In genomic region chr3:86175051-86175536, GRCh38 we compare ENCODE assay signal across 27 cellular contexts.
A peak's percentile ranks its signal among the peaks of the same experiment; 100 is the strongest.
DNase-seq lines count a peak whose midpoint lies in the region; ATAC-seq and TF ChIP-seq lines count a peak whose summit lies in the region.
"Had no signal": no experiment of that assay in that cellular context is flagged by ENCODE, and none has a peak within 500 bp of the region (broad histone marks: within the 10 kb centered on the region; RNA-seq: fewer than 3 reads in every experiment).

No MANE protein-coding gene starts in this region.

- H2AFZ ChIP-seq in PC-3 (ENCODE audit: low read length) (peak overlapping the region; percentile 46; the same call in 1 of the 2 replicates), parathyroid adenoma (peak overlapping the region; percentile 17)

- H3K27ac ChIP-seq in PC-3 (ENCODE audit: low read length) (no peak overlapping the region), iPS-20b (ENCODE audit: low read length) (peak overlapping the region; percentile 94), parathyroid adenoma (no peak overlapping the region), esophagus muscularis mucosa (replicated peaks in 1 of 4) (no peak overlapping the region), heart left ventricle (no peak overlapping the region)
- H3K27ac ChIP-seq: brain microvascular endothelial cell, neutrophil, Peyer's patch, skin epidermis had no signal

- no peaks in the 10 kb centered on the region for H3F3A ChIP-seq in PC-3 (ENCODE audit: low read length, unreplicated experiment)

- H3K4me3 ChIP-seq in PC-3 (ENCODE audit: low read length) (no peak overlapping the region), iPS-20b (ENCODE audit: low read length) (0 out of 2 replicates have a peak overlapping the region, but pooled peaks have one; percentile 24), parathyroid adenoma (ENCODE audit: low read depth, low read length) (no peak overlapping the region), esophagus muscularis mucosa (no peak overlapping the region), heart left ventricle (no peak overlapping the region)
- H3K4me3 ChIP-seq: Peyer's patch, skin epidermis had no signal

- no peak for TF ChIP-seq EP300 in esophagus muscularis mucosa (IDR thresholded peaks at IDR 0.05)

- H3K9ac ChIP-seq in PC-3 (ENCODE audit: low read length) = no peak overlapping the region
- peak overlapping the region; percentile 73; the same call in 1 of the 2 replicates for H3K9ac ChIP-seq in iPS-20b (ENCODE audit: low read depth, low read length)
- H3K9ac ChIP-seq in parathyroid adenoma = no peak overlapping the region

- H3K4me2 ChIP-seq in PC-3 (ENCODE audit: low read length) (no peak overlapping the region), parathyroid adenoma (ENCODE audit: low read length) (no peak overlapping the region)

- H3K9me2 ChIP-seq in PC-3 (replicated peaks; ENCODE audit: low read length) = no peaks in the 10 kb centered on the region

- BruUV-seq in PC-3 (replicated peaks; lab: Mats Ljungman, UMichigan) = no TSS peak

- H3K79me2 ChIP-seq in PC-3 (ENCODE audit: low read length) (no peaks in the 10 kb centered on the region), parathyroid adenoma (no peaks in the 10 kb centered on the region)

- POLR2A ChIA-PET in PC-3 (lab: Charles Lee; ENCODE audit: unreplicated experiment) = no interaction called here

- H3K4me1 ChIP-seq in PC-3 (ENCODE audit: insufficient read depth, low read length) (no peaks in the 10 kb centered on the region), iPS-20b (ENCODE audit: insufficient read depth, low read length) (peaks cover 39% of the 10 kb centered on the region), parathyroid adenoma (no peaks in the 10 kb centered on the region), esophagus muscularis mucosa (no peaks in the 10 kb centered on the region), heart left ventricle (no peaks in the 10 kb centered on the region)
- H3K4me1 ChIP-seq: Peyer's patch had no signal

- intact Hi-C loops in PC-3 (cut with micrococcal nuclease) (no loop called here), esophagus muscularis mucosa (cut with DNase I) (no loop called here), heart left ventricle (cut with DNase I) (no loop called here)

- H3K36me3 ChIP-seq in PC-3 (ENCODE audit: low read depth, low read length) (no peaks in the 10 kb centered on the region), iPS-20b (ENCODE audit: insufficient read depth, low read depth, low read length) (no peaks in the 10 kb centered on the region), parathyroid adenoma (ENCODE audit: control insufficient read depth, insufficient read depth, low read length) (no peaks in the 10 kb centered on the region), esophagus muscularis mucosa (no peaks in the 10 kb centered on the region), heart left ventricle (no peaks in the 10 kb centered on the region)
- H3K36me3 ChIP-seq: brain microvascular endothelial cell, neutrophil, Peyer's patch had no signal

- 34% methylated on average over 3 of the region's 3 CpGs for WGBS in esophagus muscularis mucosa
- 13 to 29% (median 25%) methylated on average over 3 of the region's 3 CpGs for WGBS in heart left ventricle, 4 donors

- no peaks in the 10 kb centered on the region for H4K20me1 ChIP-seq in PC-3 (ENCODE audit: low read length)

- TF ChIP-seq CTCF in PC-3 (conservative IDR thresholded peaks at IDR 0.05; ENCODE audit: low read depth, low read length) (no peak), parathyroid adenoma (IDR thresholded peaks at IDR 0.05) (no peak), esophagus muscularis mucosa (IDR thresholded peaks at IDR 0.05) (no peak), heart left ventricle (IDR thresholded peaks at IDR 0.05) (no peak)

- H3K9me3 ChIP-seq in PC-3 (ENCODE audit: low read length) (no peaks in the 10 kb centered on the region), iPS-20b (ENCODE audit: insufficient read depth, low read depth, low read length) (no peaks in the 10 kb centered on the region), parathyroid adenoma (ENCODE audit: control insufficient read depth, low read length) (no peaks in the 10 kb centered on the region), esophagus muscularis mucosa (no peaks in the 10 kb centered on the region), heart left ventricle (no peaks in the 10 kb centered on the region)
- H3K9me3 ChIP-seq: neutrophil, Peyer's patch had no signal

- no peaks in the 10 kb centered on the region for H3K27me3 ChIP-seq in PC-3 (ENCODE audit: low read length)
- H3K27me3 ChIP-seq in iPS-20b (ENCODE audit: insufficient read depth, low read length) = no peaks in the 10 kb centered on the region
- no peaks in the 10 kb centered on the region for H3K27me3 ChIP-seq in parathyroid adenoma (ENCODE audit: control insufficient read depth, insufficient read depth, low read length)
- H3K27me3 ChIP-seq in esophagus muscularis mucosa = no peaks in the 10 kb centered on the region
- H3K27me3 ChIP-seq in heart left ventricle = no peaks in the 10 kb centered on the region
- H3K27me3 ChIP-seq: brain microvascular endothelial cell, neutrophil, Peyer's patch had no signal

- DNase-seq in NCI-H1105 treated with DMSO at 0.1 percent for 48 hours (lab: John Stamatoyannopoulos, UW) = peak; percentile 7
- no peak for DNase-seq in NCI-H1105 (lab: John Stamatoyannopoulos, UW)
- DNase-seq in PC-3 = no peak
- no peak for DNase-seq in esophagus muscularis mucosa (ENCODE audit: extremely low spot score)
- DNase-seq in heart left ventricle = no peak
- DNase-seq: 8988T; activated CD8-positive, alpha-beta T cell treated with anti-CD3 and anti-CD28 coated beads for 36 hours; activated effector memory CD4-positive, alpha-beta T cell treated with anti-CD3 and anti-CD28 coated beads, Interleukin-2, amount 50 U/mL, for 16 hours; activated naive CD8-positive, alpha-beta T cell treated with anti-CD3 and anti-CD28 coated beads, Interleukin-2, amount 10 ng/mL, durations not matched to agents 7 days and 5 days; brain microvascular endothelial cell; CD4-positive, alpha-beta memory T cell; DMS 273 treated with DMSO at 0.1 percent for 48 hours; effector CD4-positive, alpha-beta T cell; head of caudate nucleus; immature natural killer cell; left ventricle myocardium superior; MV-4-11; NCI-H187 treated with DMSO at 0.1 percent for 48 hours; Peyer's patch; SIG-M5; stimulated activated CD4-positive, alpha-beta T cell treated with anti-CD3 and anti-CD28 coated beads, Interleukin-1b, Interleukin-23, amount 100 ng/mL, for 48 hours; SW 1271 had no signal

- TF ChIP-seq POLR2A in esophagus muscularis mucosa (IDR thresholded peaks at IDR 0.05; ENCODE audit: low read depth) (no peak), heart left ventricle (IDR thresholded peaks at IDR 0.05) (no peak)

- CTCF ChIA-PET in PC-3 (lab: Charles Lee) = no interaction called here

- ATAC-seq in PC-3 (peak; percentile 22; the same call in 1 of the 2 replicates), HG03139 (IDR thresholded peaks at IDR 0.05; ENCODE audit: unreplicated experiment) (no peak), heart left ventricle (no peak)
- ATAC-seq: activated CD8-positive, alpha-beta T cell treated with anti-CD3 and anti-CD28 coated beads for 36 hours; left ventricle myocardium superior had no signal
